In the genomic region with DNA sequence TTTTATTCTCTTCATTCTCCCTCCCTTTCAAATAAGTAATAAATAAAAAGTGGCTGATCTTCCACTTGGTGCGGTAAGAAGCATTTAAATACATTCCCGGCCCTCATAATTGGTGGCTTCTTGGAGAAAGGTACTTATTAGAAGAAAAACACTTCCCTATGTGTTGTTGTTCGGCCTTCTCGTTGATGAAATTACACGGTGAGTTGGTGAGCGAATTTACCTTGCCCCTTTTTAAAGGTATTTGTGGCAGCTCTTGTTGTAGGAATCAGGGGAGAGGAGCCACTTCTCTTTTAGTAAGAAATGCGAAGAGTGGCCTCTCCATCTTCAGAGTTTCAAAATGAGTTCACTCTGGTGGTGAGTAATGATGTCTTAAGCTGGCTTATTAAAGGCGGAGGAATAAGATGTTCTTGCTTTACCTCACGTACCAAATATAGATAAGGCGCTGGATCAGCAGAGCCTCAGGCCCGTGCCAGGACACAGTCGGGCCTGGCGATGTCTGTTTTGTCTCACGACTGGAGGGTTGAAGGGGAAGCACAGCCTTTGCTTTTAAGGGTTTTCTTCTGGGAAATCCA, we compare ENCODE assay signal across 8 cellular contexts.
A peak's percentile ranks its signal among the peaks of the same experiment; 100 is the strongest.
DNase-seq lines count a peak whose midpoint lies in the region; ATAC-seq and TF ChIP-seq lines count a peak whose summit lies in the region.

No MANE protein-coding gene starts in this region.

- H3K36me3 ChIP-seq in BE2C (no peaks in the 10 kb centered on the region), lower lobe of right lung (no peaks in the 10 kb centered on the region)

- peak overlapping the region; percentile 54 for H3K27ac ChIP-seq in lower lobe of right lung

- peak overlapping the region; percentile 85 for H3K27ac Mint-ChIP-seq in activated T-cell treated with anti-CD3 and anti-CD28 coated beads, Interleukin-2, amount 50 U/mL, for 72 hours

- intact Hi-C loops in lower lobe of right lung (cut with DNase I) = no loop called here

- no peaks in the 10 kb centered on the region for H3K36me3 Mint-ChIP-seq in activated T-cell treated with anti-CD3 and anti-CD28 coated beads, Interleukin-2, amount 50 U/mL, for 72 hours (ENCODE audit: insufficient read depth in 2 of 2)

- H3K27me3 ChIP-seq in BE2C = no peaks in the 10 kb centered on the region
- no peaks in the 10 kb centered on the region for H3K27me3 ChIP-seq in lower lobe of right lung (ENCODE audit: low read depth)

- H3K9me3 ChIP-seq in BE2C (no peaks in the 10 kb centered on the region), lower lobe of right lung (no peaks in the 10 kb centered on the region)

- peak; percentile 46 for ATAC-seq in GM21717 (IDR thresholded peaks at IDR 0.05; ENCODE audit: unreplicated experiment)
- ATAC-seq in activated T-cell treated with anti-CD3 and anti-CD28 coated beads, Interleukin-2, amount 50 U/mL, for 72 hours (replicated peaks in 1 of 2) = peak; percentile 73 to 74
- peak; percentile 74 to 88 for ATAC-seq in lower lobe of right lung

- no peak overlapping the region for H3K4me3 ChIP-seq in BE2C (ENCODE audit: low read depth, low read length)
- H3K4me3 ChIP-seq in lower lobe of right lung = no peak overlapping the region

- H3K4me3 Mint-ChIP-seq in activated T-cell treated with anti-CD3 and anti-CD28 coated beads, Interleukin-2, amount 50 U/mL, for 72 hours = peak overlapping the region; percentile 50 to 72

- TF ChIP-seq CTCF in BE2C (IDR thresholded peaks at IDR 0.05; ENCODE audit: low read depth, low read length) (no peak), lower lobe of right lung (IDR thresholded peaks at IDR 0.05) (no peak)

- no peaks in the 10 kb centered on the region for H3K9me3 Mint-ChIP-seq in activated T-cell treated with anti-CD3 and anti-CD28 coated beads, Interleukin-2, amount 50 U/mL, for 72 hours

- DNase-seq in BE2C (peak; percentile 65), lower lobe of right lung (no peak), NCI-H1048 (lab: John Stamatoyannopoulos, UW) (no peak), iPS-NIHi7 (ENCODE audit: extremely low spot score) (no peak), NCI-H526 (lab: John Stamatoyannopoulos, UW) (no peak)
- DNase-seq in activated T-cell treated with anti-CD3 and anti-CD28 coated beads, Interleukin-2, amount 50 U/mL, for 72 hours = peak in 1 of 2 donors; percentile 1
- no peak for DNase-seq in stimulated activated CD4-positive, alpha-beta T cell treated with anti-CD3 and anti-CD28 coated beads, Interleukin-4, amount 100 ng/mL, for 24 hours

- H3K27me3 Mint-ChIP-seq in activated T-cell treated with anti-CD3 and anti-CD28 coated beads, Interleukin-2, amount 50 U/mL, for 72 hours (ENCODE audit: low read depth) = no peaks in the 10 kb centered on the region

- peaks cover 27% of the 10 kb centered on the region for H3K4me1 Mint-ChIP-seq in activated T-cell treated with anti-CD3 and anti-CD28 coated beads, Interleukin-2, amount 50 U/mL, for 72 hours (ENCODE audit: low read depth)

- H3K4me1 ChIP-seq in BE2C (peaks cover 24% of the 10 kb centered on the region), lower lobe of right lung (peaks cover 28% of the 10 kb centered on the region)
